ENCODE assay signal across 1 cellular context in the genomic region with DNA sequence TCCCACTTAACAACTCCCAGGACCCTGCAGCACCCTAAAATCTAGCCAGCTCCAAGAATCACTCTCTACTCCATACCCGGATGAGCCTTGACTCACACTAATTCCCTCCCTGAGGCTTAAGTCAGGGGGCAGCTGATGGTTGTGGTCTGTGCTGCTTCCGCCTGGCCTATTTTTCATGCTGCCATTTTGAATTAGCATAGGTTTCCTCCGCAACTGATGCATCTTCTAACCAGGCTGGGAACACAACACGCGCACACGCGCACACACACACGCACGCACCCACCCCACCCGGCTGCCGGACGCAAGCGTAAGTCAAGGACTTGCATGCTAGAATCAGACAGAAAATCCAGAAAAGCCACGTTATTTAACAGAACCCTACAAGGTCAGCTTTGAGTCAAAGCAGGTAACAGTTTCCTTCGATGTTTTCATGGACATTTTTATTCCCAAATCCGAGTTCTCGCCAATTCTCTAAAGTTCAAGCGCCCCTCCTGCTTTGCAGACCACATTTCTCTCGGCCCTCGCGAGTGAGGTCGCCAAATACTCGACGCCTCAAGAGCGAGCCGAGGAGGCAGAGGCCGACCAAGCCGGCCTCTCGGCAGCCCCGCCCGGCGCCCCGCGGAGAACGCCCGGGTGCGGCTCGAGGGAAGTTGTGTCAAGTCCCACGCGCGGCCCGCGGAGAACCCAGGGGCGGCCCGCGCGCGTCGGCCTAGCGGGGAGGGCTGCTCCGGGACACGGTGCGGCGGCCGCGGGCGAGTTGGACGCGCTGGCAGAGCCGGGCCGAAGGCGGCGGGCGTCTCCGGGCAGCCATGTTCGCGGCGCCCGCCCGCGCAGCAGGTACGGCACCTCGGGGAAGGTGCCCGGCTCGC.
TF ChIP-seq lines count a peak whose summit lies in the region.

No MANE protein-coding gene starts in this region.

TF ChIP-seq in HepG2, 621 proteins besides CTCF, POLR2A, EP300 and RAD21 (continued from another document and continues in another):
- TF ChIP-seq ZFYVE20 (CRISPR knock-in tag; IDR thresholded peaks at IDR 0.05; ENCODE audit: borderline replicate concordance, low read depth) (no peak), GABPB1 (CRISPR knock-in tag; IDR thresholded peaks at IDR 0.05) (0 out of 2 replicates have a peak, but pooled peaks have one; percentile 16), RBFOX2 (IDR thresholded peaks at IDR 0.05; ENCODE audit: low read depth, low read length) (peak; percentile 80), RARG (CRISPR knock-in tag; IDR thresholded peaks at IDR 0.05; ENCODE audit: low read depth) (no peak), NFIB (CRISPR knock-in tag; IDR thresholded peaks at IDR 0.05; ENCODE audit: borderline replicate concordance) (no peak), ZNF569 (CRISPR knock-in tag; IDR thresholded peaks at IDR 0.05; ENCODE audit: borderline replicate concordance) (no peak), PITX1 (CRISPR knock-in tag; IDR thresholded peaks at IDR 0.05) (no peak), MAFF (IDR thresholded peaks at IDR 0.05; ENCODE audit: low read depth, low read length) (no peak), KLF9 (CRISPR knock-in tag; IDR thresholded peaks at IDR 0.05; ENCODE audit: low read depth) (no peak), ZNF883 (CRISPR knock-in tag; IDR thresholded peaks at IDR 0.05; ENCODE audit: not compliant biosample characterization) (no peak), ZNF234 (CRISPR knock-in tag; conservative IDR thresholded peaks at IDR 0.05) (no peak), RFXAP (CRISPR knock-in tag; IDR thresholded peaks at IDR 0.05; ENCODE audit: borderline replicate concordance) (no peak), SIX1 (CRISPR knock-in tag; IDR thresholded peaks at IDR 0.05; ENCODE audit: borderline replicate concordance) (no peak), SKI (IDR thresholded peaks at IDR 0.05; ENCODE audit: partially characterized antibody) (no peak), ZNF44 (CRISPR knock-in tag; IDR thresholded peaks at IDR 0.05) (no peak), NCOA1 (CRISPR knock-in tag; IDR thresholded peaks at IDR 0.05) (no peak), RBM39 (IDR thresholded peaks at IDR 0.05; ENCODE audit: low read depth, low read length, poor library complexity, severe bottlenecking) (no peak), DMAP1 (CRISPR knock-in tag; IDR thresholded peaks at IDR 0.05) (peak; percentile 65), NFE2L1 (CRISPR knock-in tag; IDR thresholded peaks at IDR 0.05; ENCODE audit: borderline replicate concordance) (no peak), MAFK (conservative IDR thresholded peaks at IDR 0.05 in 1 of 2, IDR thresholded peaks at IDR 0.05 in 1 of 2; ENCODE audit: low read length in 2 of 2) (no peak), NPAS2 (CRISPR knock-in tag; IDR thresholded peaks at IDR 0.05; ENCODE audit: borderline replicate concordance) (no peak), LCORL (IDR thresholded peaks at IDR 0.05) (no peak), LCORL (CRISPR knock-in tag; IDR thresholded peaks at IDR 0.05) (no peak)
- TF ChIP-seq, protein P1, sequence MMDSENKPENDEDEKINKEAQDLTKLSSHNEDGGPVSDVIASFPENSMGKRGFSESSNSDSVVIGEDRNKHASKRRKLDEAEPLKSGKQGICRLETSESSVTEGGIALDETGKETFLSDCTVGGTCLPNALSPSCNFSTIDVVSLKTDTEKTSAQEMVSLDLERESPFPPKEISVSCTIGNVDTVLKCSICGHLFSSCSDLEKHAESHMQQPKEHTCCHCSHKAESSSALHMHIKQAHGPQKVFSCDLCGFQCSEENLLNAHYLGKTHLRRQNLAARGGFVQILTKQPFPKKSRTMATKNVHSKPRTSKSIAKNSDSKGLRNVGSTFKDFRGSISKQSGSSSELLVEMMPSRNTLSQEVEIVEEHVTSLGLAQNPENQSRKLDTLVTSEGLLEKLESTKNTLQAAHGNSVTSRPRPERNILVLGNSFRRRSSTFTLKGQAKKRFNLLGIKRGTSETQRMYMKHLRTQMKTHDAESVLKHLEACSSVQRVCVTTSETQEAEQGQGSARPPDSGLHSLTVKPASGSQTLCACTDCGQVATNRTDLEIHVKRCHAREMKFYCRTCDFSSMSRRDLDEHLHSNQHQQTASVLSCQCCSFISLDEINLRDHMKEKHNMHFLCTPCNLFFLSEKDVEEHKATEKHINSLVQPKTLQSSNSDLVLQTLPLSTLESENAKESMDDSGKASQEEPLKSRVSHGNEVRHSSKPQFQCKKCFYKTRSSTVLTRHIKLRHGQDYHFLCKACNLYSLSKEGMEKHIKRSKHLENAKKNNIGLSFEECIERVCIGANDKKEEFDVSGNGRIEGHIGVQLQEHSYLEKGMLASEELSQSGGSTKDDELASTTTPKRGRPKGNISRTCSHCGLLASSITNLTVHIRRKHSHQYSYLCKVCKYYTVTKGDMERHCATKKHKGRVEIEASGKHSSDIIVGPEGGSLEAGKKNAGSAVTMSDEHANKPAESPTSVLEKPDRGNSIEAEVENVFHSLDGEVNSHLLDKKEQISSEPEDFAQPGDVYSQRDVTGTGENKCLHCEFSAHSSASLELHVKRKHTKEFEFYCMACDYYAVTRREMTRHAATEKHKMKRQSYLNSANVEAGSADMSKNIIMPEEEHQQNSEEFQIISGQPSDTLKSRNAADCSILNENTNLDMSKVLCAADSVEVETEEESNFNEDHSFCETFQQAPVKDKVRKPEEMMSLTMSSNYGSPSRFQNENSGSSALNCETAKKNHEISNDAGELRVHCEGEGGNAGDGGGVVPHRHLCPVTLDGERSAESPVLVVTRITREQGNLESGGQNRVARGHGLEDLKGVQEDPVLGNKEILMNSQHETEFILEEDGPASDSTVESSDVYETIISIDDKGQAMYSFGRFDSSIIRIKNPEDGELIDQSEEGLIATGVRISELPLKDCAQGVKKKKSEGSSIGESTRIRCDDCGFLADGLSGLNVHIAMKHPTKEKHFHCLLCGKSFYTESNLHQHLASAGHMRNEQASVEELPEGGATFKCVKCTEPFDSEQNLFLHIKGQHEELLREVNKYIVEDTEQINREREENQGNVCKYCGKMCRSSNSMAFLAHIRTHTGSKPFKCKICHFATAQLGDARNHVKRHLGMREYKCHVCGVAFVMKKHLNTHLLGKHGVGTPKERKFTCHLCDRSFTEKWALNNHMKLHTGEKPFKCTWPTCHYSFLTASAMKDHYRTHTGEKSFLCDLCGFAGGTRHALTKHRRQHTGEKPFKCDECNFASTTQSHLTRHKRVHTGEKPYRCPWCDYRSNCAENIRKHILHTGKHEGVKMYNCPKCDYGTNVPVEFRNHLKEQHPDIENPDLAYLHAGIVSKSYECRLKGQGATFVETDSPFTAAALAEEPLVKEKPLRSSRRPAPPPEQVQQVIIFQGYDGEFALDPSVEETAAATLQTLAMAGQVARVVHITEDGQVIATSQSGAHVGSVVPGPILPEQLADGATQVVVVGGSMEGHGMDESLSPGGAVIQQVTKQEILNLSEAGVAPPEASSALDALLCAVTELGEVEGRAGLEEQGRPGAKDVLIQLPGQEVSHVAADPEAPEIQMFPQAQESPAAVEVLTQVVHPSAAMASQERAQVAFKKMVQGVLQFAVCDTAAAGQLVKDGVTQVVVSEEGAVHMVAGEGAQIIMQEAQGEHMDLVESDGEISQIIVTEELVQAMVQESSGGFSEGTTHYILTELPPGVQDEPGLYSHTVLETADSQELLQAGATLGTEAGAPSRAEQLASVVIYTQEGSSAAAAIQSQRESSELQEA (CRISPR knock-in tag; IDR thresholded peaks at IDR 0.05; ENCODE audit: not compliant biosample characterization) = peak; percentile 15
- TF ChIP-seq, protein P2, sequence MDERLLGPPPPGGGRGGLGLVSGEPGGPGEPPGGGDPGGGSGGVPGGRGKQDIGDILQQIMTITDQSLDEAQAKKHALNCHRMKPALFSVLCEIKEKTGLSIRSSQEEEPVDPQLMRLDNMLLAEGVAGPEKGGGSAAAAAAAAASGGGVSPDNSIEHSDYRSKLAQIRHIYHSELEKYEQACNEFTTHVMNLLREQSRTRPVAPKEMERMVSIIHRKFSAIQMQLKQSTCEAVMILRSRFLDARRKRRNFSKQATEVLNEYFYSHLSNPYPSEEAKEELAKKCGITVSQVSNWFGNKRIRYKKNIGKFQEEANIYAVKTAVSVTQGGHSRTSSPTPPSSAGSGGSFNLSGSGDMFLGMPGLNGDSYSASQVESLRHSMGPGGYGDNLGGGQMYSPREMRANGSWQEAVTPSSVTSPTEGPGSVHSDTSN (CRISPR knock-in tag; IDR thresholded peaks at IDR 0.05) = no peak
- TF ChIP-seq, protein P3, sequence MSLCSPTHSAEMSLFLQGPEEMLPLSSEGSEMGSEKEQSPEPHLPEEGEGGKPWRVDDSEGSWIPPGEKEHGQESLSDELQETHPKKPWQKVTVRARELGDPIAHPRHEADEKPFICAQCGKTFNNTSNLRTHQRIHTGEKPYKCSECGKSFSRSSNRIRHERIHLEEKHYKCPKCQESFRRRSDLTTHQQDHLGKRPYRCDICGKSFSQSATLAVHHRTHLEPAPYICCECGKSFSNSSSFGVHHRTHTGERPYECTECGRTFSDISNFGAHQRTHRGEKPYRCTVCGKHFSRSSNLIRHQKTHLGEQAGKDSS (CRISPR knock-in tag; IDR thresholded peaks at IDR 0.05; ENCODE audit: borderline replicate concordance, low read depth) = no peak; the same call in 1 of the 2 replicates
- TF ChIP-seq, protein P4, sequence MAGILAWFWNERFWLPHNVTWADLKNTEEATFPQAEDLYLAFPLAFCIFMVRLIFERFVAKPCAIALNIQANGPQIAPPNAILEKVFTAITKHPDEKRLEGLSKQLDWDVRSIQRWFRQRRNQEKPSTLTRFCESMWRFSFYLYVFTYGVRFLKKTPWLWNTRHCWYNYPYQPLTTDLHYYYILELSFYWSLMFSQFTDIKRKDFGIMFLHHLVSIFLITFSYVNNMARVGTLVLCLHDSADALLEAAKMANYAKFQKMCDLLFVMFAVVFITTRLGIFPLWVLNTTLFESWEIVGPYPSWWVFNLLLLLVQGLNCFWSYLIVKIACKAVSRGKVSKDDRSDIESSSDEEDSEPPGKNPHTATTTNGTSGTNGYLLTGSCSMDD (CRISPR knock-in tag; IDR thresholded peaks at IDR 0.05) = no peak
- TF ChIP-seq, protein P5, sequence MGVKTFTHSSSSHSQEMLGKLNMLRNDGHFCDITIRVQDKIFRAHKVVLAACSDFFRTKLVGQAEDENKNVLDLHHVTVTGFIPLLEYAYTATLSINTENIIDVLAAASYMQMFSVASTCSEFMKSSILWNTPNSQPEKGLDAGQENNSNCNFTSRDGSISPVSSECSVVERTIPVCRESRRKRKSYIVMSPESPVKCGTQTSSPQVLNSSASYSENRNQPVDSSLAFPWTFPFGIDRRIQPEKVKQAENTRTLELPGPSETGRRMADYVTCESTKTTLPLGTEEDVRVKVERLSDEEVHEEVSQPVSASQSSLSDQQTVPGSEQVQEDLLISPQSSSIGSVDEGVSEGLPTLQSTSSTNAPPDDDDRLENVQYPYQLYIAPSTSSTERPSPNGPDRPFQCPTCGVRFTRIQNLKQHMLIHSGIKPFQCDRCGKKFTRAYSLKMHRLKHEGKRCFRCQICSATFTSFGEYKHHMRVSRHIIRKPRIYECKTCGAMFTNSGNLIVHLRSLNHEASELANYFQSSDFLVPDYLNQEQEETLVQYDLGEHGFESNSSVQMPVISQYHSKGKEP (CRISPR knock-in tag; IDR thresholded peaks at IDR 0.05) = no peak
- TF ChIP-seq, protein P6, sequence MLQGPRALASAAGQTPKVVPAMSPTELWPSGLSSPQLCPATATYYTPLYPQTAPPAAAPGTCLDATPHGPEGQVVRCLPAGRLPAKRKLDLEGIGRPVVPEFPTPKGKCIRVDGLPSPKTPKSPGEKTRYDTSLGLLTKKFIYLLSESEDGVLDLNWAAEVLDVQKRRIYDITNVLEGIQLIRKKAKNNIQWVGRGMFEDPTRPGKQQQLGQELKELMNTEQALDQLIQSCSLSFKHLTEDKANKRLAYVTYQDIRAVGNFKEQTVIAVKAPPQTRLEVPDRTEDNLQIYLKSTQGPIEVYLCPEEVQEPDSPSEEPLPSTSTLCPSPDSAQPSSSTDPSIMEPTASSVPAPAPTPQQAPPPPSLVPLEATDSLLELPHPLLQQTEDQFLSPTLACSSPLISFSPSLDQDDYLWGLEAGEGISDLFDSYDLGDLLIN (CRISPR knock-in tag; IDR thresholded peaks at IDR 0.05; ENCODE audit: borderline replicate concordance) = no peak
- TF ChIP-seq, protein P7, sequence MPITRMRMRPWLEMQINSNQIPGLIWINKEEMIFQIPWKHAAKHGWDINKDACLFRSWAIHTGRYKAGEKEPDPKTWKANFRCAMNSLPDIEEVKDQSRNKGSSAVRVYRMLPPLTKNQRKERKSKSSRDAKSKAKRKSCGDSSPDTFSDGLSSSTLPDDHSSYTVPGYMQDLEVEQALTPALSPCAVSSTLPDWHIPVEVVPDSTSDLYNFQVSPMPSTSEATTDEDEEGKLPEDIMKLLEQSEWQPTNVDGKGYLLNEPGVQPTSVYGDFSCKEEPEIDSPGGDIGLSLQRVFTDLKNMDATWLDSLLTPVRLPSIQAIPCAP (CRISPR knock-in tag; IDR thresholded peaks at IDR 0.05; ENCODE audit: low read depth) = no peak
- TF ChIP-seq, protein P8, sequence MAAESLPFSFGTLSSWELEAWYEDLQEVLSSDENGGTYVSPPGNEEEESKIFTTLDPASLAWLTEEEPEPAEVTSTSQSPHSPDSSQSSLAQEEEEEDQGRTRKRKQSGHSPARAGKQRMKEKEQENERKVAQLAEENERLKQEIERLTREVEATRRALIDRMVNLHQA (CRISPR knock-in tag; IDR thresholded peaks at IDR 0.05) = no peak
- TF ChIP-seq, protein P9, sequence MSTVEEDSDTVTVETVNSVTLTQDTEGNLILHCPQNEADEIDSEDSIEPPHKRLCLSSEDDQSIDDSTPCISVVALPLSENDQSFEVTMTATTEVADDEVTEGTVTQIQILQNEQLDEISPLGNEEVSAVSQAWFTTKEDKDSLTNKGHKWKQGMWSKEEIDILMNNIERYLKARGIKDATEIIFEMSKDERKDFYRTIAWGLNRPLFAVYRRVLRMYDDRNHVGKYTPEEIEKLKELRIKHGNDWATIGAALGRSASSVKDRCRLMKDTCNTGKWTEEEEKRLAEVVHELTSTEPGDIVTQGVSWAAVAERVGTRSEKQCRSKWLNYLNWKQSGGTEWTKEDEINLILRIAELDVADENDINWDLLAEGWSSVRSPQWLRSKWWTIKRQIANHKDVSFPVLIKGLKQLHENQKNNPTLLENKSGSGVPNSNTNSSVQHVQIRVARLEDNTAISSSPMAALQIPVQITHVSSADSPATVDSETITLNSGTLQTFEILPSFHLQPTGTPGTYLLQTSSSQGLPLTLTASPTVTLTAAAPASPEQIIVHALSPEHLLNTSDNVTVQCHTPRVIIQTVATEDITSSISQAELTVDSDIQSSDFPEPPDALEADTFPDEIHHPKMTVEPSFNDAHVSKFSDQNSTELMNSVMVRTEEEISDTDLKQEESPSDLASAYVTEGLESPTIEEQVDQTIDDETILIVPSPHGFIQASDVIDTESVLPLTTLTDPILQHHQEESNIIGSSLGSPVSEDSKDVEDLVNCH (CRISPR knock-in tag; IDR thresholded peaks at IDR 0.05) = no peak
- TF ChIP-seq, protein P10, sequence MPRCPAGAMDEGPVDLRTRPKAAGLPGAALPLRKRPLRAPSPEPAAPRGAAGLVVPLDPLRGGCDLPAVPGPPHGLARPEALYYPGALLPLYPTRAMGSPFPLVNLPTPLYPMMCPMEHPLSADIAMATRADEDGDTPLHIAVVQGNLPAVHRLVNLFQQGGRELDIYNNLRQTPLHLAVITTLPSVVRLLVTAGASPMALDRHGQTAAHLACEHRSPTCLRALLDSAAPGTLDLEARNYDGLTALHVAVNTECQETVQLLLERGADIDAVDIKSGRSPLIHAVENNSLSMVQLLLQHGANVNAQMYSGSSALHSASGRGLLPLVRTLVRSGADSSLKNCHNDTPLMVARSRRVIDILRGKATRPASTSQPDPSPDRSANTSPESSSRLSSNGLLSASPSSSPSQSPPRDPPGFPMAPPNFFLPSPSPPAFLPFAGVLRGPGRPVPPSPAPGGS (CRISPR knock-in tag; IDR thresholded peaks at IDR 0.05) = peak; percentile 78; the same call in 1 of the 2 replicates
